ENCODE assay signal across 8 cellular contexts in genomic region chr14:49861581-49861922, GRCh38. TPM values are rescaled to one million over a fixed set of nuclear protein-coding genes. Genes with fewer than 3 reads are reported as not detected.
DNase-seq lines count a peak whose midpoint lies in the region; ATAC-seq and TF ChIP-seq lines count a peak whose summit lies in the region.

No MANE protein-coding gene starts in this region.

- no peak overlapping the region for H3K4me3 Mint-ChIP-seq in WTC11

- H3K4me3 ChIP-seq in choroid plexus epithelial cell (ENCODE audit: low read depth, low read length), result peak overlapping the region; percentile 75

- POLR2A ChIA-PET in WTC11 (lab: Charles Lee), result interaction anchor here (0.7 to 2.4 kb wide), 6 partner anchors 8 to 450 kb away, joined by 3 to 22 read pairs (median 7); partner anchors contain the start of genes DMAC2L, L2HGDH, MGAT2 and NEMF

- CTCF ChIA-PET in WTC11 (lab: Charles Lee), result interaction anchor here (0.7 to 3.8 kb wide), 23 partner anchors 8 to 397 kb away, joined by 3 to 86 read pairs (median 5); partner anchors contain the start of genes KLHDC2, MGAT2, NEMF and RPL36AL

- H3K4me1 Mint-ChIP-seq in WTC11, result peaks cover 12% of the 10 kb centered on the region

- DNase-seq in AG20443 (ENCODE audit: low spot score), result peak; percentile 73
- DNase-seq in NCI-H2029 (lab: John Stamatoyannopoulos, UW), result peak; percentile 28
- peak; percentile 43 for DNase-seq in WTC11 (ENCODE audit: low spot score)
- peak; percentile 91 for DNase-seq in choroid plexus epithelial cell (ENCODE audit: low read depth)
- peak; percentile 82 for DNase-seq in left kidney (ENCODE audit: low read depth, low spot score)
- DNase-seq in stimulated activated CD4-positive, alpha-beta T cell treated with anti-CD3 and anti-CD28 coated beads, Interleukin-2, amount 100 ng/mL, for 24 hours, result peak; percentile 63 to 68

- no peak overlapping the region for H3K27ac Mint-ChIP-seq in WTC11

- peak; percentile 4 for ATAC-seq in GM19397 (IDR thresholded peaks at IDR 0.05; ENCODE audit: unreplicated experiment)
- peak; percentile 36 for ATAC-seq in WTC11
- no peak for ATAC-seq in GM19463 (IDR thresholded peaks at IDR 0.05; ENCODE audit: unreplicated experiment)

- H3K27me3 Mint-ChIP-seq in WTC11 (ENCODE audit: low read depth), result peaks cover 3% of the 10 kb centered on the region; the same call in 1 of the 2 replicates

- no peaks in the 10 kb centered on the region for H3K9me3 Mint-ChIP-seq in WTC11

- no peak for TF ChIP-seq CTCF in WTC11 (IDR thresholded peaks at IDR 0.05)
- TF ChIP-seq CTCF in choroid plexus epithelial cell (conservative IDR thresholded peaks at IDR 0.05; ENCODE audit: low read depth, low read length), result no peak

- H3K36me3 Mint-ChIP-seq in WTC11, result no peaks in the 10 kb centered on the region

TF ChIP-seq in WTC11, 78 proteins besides CTCF, POLR2A, EP300 and RAD21 (continues in another document):
- TF ChIP-seq ZNF121 (CRISPR knock-in tag; IDR thresholded peaks at IDR 0.05) (no peak), ATF2 (CRISPR knock-in tag; IDR thresholded peaks at IDR 0.05; ENCODE audit: borderline replicate concordance, low read depth) (no peak), TEAD4 (CRISPR knock-in tag; IDR thresholded peaks at IDR 0.05) (no peak), FOXP1 (CRISPR knock-in tag; IDR thresholded peaks at IDR 0.05; ENCODE audit: borderline replicate concordance) (no peak), E2F4 (CRISPR knock-in tag; IDR thresholded peaks at IDR 0.05; ENCODE audit: borderline replicate concordance, low read depth) (no peak), ATF6 (CRISPR knock-in tag; IDR thresholded peaks at IDR 0.05) (no peak), STAT6 (CRISPR knock-in tag; conservative IDR thresholded peaks at IDR 0.05; ENCODE audit: low read depth) (no peak), NFE2L1 (CRISPR knock-in tag; IDR thresholded peaks at IDR 0.05) (no peak), HMGA2 (CRISPR knock-in tag; IDR thresholded peaks at IDR 0.05) (no peak), MAX (CRISPR knock-in tag; IDR thresholded peaks at IDR 0.05) (no peak), CDX4 (CRISPR knock-in tag; IDR thresholded peaks at IDR 0.05; ENCODE audit: borderline replicate concordance) (no peak), E2F1 (CRISPR knock-in tag; IDR thresholded peaks at IDR 0.05) (no peak), CBFB (CRISPR knock-in tag; IDR thresholded peaks at IDR 0.05; ENCODE audit: low read depth) (no peak), PRDM15 (CRISPR knock-in tag; IDR thresholded peaks at IDR 0.05) (no peak), ATF1 (CRISPR knock-in tag; IDR thresholded peaks at IDR 0.05) (no peak)

RNA-seq across cellular contexts. Expression of gene NEMF, which starts 9.0 kb away (rescaled TPM):
- 50.1 to 51.2 TPM (median 50.1 TPM) in 3 replicates for total RNA-seq in WTC11 (2021)

RNA-seq across cellular contexts. Expression of gene ARF6, which starts 31.3 kb away (rescaled TPM):
- total RNA-seq in WTC11 (2021), result 50.9 to 55.9 TPM (median 51.9 TPM) in 3 replicates

Comparison
In these comparisons a context has a peak if more than half of its experiments do, and no peak if none do; other contexts are left out.
1. DNase-seq: peak in every context shown above with its lines; median percentile 91 in choroid plexus epithelial cell; 82 in left kidney; 73 in AG20443; 66 in stimulated activated CD4-positive, alpha-beta T cell treated with anti-CD3 and anti-CD28 coated beads, Interleukin-2, amount 100 ng/mL, for 24 hours; 43 in WTC11; 28 in NCI-H2029.